1 cellular context compared by ENCODE assay signal in the genomic region with DNA sequence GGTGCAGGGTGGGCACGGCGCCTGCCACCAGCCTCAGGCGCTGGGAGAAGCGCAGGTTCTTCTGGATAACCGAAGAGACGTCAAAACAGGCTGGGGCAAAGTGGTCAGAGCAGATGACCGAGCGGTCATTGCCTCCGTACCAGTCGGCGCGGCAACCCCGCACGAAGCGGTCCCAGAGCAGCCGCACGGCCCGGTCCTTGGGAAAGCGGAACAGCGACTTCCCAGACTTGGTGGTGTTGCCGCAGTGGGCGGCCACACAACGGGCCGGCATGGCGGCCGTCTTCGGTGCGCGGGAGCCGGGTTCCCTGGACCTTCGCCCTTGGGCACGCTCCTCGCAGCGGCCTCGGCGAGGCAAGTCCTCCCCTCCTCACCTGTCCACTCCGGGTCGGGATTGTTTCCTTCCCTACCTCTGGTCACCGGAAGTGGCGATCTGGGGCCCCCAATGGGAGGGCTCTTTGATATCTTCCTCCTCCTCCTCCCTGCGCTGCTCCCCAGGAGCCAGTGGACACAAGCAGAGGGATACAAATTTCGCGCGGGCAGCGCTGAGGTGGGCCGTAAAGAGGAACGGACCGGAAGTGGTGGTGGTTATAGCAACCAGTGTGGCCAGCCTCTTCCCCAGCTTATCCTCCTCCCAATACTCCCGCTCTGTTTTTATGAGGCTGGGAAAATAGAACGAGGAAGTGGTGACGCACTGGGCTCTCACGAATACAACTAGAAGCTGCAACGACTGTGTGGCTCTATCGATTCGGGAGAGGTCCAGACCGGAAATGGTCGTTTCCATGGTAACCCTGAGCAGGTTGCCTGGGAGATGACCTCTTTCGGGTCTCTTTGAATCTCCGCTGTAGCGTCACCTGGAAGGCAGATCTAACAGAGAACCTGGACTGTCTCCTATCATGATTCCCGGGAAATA.
TF ChIP-seq lines count a peak whose summit lies in the region.

TSS of gene LRRC49 (plus strand) at position 825 of the 910 bp plus-strand sequence. CDS start at position 894, 69 bp downstream.
TSS of gene THAP10 (minus strand) at position 432 of the 910 bp plus-strand sequence. CDS start at position 271, 161 bp downstream.

TF ChIP-seq in GM12878, 131 proteins besides CTCF, POLR2A, EP300 and RAD21:
- TF ChIP-seq CBFB (IDR thresholded peaks at IDR 0.05; ENCODE audit: low read depth) (peak; percentile 88), PAX5 (IDR thresholded peaks at IDR 0.05; ENCODE audit: borderline replicate concordance, low read depth, low read length) (no peak), POLR2AphosphoS2 (IDR thresholded peaks at IDR 0.05; ENCODE audit: low read depth, low read length) (no peak), EGR1 (IDR thresholded peaks at IDR 0.05; ENCODE audit: borderline replicate concordance in 1 of 2, low read depth in 2 of 2, low read length in 2 of 2) (peak; percentile 4 to 55; a peak in 1 of 3 replicates), E2F4 (IDR thresholded peaks at IDR 0.05; ENCODE audit: low read depth, low read length) (peak; percentile 83), TAF1 (IDR thresholded peaks at IDR 0.05; ENCODE audit: borderline replicate concordance, low read depth, low read length) (peak; percentile 15; the same call in 1 of the 2 replicates), CREM (IDR thresholded peaks at IDR 0.05; ENCODE audit: low read depth) (0 out of 2 replicates have a peak, but pooled peaks have one; percentile 29), RCOR1 (conservative IDR thresholded peaks at IDR 0.05; ENCODE audit: low read depth, low read length) (no peak), SPI1 (IDR thresholded peaks at IDR 0.05; ENCODE audit: borderline replicate concordance, insufficient read depth, low read depth, low read length) (peak; percentile 46; the same call in 1 of the 2 replicates), ATF3 (IDR thresholded peaks at IDR 0.05; ENCODE audit: borderline replicate concordance, extremely low read depth, low read depth, low read length) (no peak), SRF (IDR thresholded peaks at IDR 0.05; ENCODE audit: low read depth in 2 of 2, low read length in 2 of 2) (peak in 1 of 2 experiments; percentile 57; a peak in 1 of 4 replicates), POU2F2 (IDR thresholded peaks at IDR 0.05; ENCODE audit: borderline replicate concordance, low read depth, low read length) (0 out of 3 replicates have a peak, but pooled peaks have one; percentile 7), BMI1 (IDR thresholded peaks at IDR 0.05; ENCODE audit: borderline replicate concordance) (peak; percentile 98), NR2F1 (conservative IDR thresholded peaks at IDR 0.05) (peak; percentile 51; the same call in 1 of the 2 replicates), SIN3A (IDR thresholded peaks at IDR 0.05; ENCODE audit: low read depth, low read length) (no peak), SIX5 (IDR thresholded peaks at IDR 0.05; ENCODE audit: low read depth, low read length, severe bottlenecking) (peak; percentile 2), MXI1 (IDR thresholded peaks at IDR 0.05; ENCODE audit: low read depth, low read length) (peak; percentile 63), ZBTB11 (CRISPR knock-in tag; IDR thresholded peaks at IDR 0.05) (peak; percentile 80), GATAD2B (conservative IDR thresholded peaks at IDR 0.05; ENCODE audit: low read depth) (no peak), RUNX3 (IDR thresholded peaks at IDR 0.05; ENCODE audit: low read length) (peak; percentile 95), GABPA (IDR thresholded peaks at IDR 0.05; ENCODE audit: low read depth) (peak; percentile 96), ETV6 (conservative IDR thresholded peaks at IDR 0.05 in 1 of 2, IDR thresholded peaks at IDR 0.05 in 1 of 2; ENCODE audit: borderline replicate concordance in 1 of 2, low read depth in 1 of 2) (0 out of 4 replicates have a peak, but pooled peaks of 1 of the 2 experiments have one; percentile 10), ZBTB40 (IDR thresholded peaks at IDR 0.05; ENCODE audit: borderline replicate concordance) (peak; percentile 90), IKZF1 (conservative IDR thresholded peaks at IDR 0.05) (0 out of 2 replicates have a peak, but pooled peaks have one; percentile 13), YY1 (IDR thresholded peaks at IDR 0.05; ENCODE audit: low read depth, low read length) (peak; percentile 66; the same call in 1 of the 2 replicates), CREB1 (IDR thresholded peaks at IDR 0.05; ENCODE audit: low read depth) (0 out of 2 replicates have a peak, but pooled peaks have one; percentile 42), E4F1 (IDR thresholded peaks at IDR 0.05; ENCODE audit: borderline replicate concordance, partially characterized antibody) (peak; percentile 34), HCFC1 (IDR thresholded peaks at IDR 0.05; ENCODE audit: low read length) (0 out of 2 replicates have a peak, but pooled peaks have one; percentile 14), NR2C1 (IDR thresholded peaks at IDR 0.05) (peak; percentile 35; the same call in 1 of the 2 replicates), JUNB (IDR thresholded peaks at IDR 0.05) (no peak)
- TF ChIP-seq, protein P1, sequence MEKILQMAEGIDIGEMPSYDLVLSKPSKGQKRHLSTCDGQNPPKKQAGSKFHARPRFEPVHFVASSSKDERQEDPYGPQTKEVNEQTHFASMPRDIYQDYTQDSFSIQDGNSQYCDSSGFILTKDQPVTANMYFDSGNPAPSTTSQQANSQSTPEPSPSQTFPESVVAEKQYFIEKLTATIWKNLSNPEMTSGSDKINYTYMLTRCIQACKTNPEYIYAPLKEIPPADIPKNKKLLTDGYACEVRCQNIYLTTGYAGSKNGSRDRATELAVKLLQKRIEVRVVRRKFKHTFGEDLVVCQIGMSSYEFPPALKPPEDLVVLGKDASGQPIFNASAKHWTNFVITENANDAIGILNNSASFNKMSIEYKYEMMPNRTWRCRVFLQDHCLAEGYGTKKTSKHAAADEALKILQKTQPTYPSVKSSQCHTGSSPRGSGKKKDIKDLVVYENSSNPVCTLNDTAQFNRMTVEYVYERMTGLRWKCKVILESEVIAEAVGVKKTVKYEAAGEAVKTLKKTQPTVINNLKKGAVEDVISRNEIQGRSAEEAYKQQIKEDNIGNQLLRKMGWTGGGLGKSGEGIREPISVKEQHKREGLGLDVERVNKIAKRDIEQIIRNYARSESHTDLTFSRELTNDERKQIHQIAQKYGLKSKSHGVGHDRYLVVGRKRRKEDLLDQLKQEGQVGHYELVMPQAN (conservative IDR thresholded peaks at IDR 0.05), result no peak
- TF ChIP-seq, protein P2, sequence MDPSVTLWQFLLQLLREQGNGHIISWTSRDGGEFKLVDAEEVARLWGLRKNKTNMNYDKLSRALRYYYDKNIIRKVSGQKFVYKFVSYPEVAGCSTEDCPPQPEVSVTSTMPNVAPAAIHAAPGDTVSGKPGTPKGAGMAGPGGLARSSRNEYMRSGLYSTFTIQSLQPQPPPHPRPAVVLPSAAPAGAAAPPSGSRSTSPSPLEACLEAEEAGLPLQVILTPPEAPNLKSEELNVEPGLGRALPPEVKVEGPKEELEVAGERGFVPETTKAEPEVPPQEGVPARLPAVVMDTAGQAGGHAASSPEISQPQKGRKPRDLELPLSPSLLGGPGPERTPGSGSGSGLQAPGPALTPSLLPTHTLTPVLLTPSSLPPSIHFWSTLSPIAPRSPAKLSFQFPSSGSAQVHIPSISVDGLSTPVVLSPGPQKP (IDR thresholded peaks at IDR 0.05; ENCODE audit: low read depth, low read length), result 0 out of 2 replicates have a peak, but pooled peaks have one; percentile 25
TF ChIP-seq in GM12878: peak in this region for 24.
